Comparison of ENCODE assay signal across 10 cellular contexts in genomic region chr3:64686446-64686908, GRCh38. TPM values are rescaled to one million over a fixed set of nuclear protein-coding genes. Genes with fewer than 3 reads are reported as not detected.
DNase-seq lines count a peak whose midpoint lies in the region; ATAC-seq and TF ChIP-seq lines count a peak whose summit lies in the region.
"Had no signal": no experiment of that assay in that cellular context is flagged by ENCODE, and none has a peak within 500 bp of the region (broad histone marks: within the 10 kb centered on the region; RNA-seq: fewer than 3 reads in every experiment).

No MANE protein-coding gene starts in this region.

- peaks cover 8 to 27% (median 11%) of the 10 kb centered on the region in 6 donors for H3K9me3 Mint-ChIP-seq in immature natural killer cell
- H3K9me3 Mint-ChIP-seq: T-helper 1 cell treated with Interleukin-12 subunit alpha and Interleukin-12 subunit beta and Interleukin-4 antibody, amounts not matched to agents 30 μg/mL and 1 μg/mL, for 36 hours had no signal

- H3K4me1 Mint-ChIP-seq in immature natural killer cell = no peaks in the 10 kb centered on the region

- DNase-seq in DMS 273 (lab: John Stamatoyannopoulos, UW; ENCODE audit: unreplicated experiment) (peak; percentile 59), DMS 273 treated with DMSO at 0.1 percent for 48 hours (lab: John Stamatoyannopoulos, UW) (no peak), hepatocyte (ENCODE audit: low spot score) (peak; percentile 72), omental fat pad (ENCODE audit: low spot score) (no peak), immature natural killer cell (no peak)

- H3K79me2 ChIP-seq in hepatocyte = peaks cover 42% of the 10 kb centered on the region

- peak overlapping the region; percentile 44 for H3K4me3 ChIP-seq in WI38 (ENCODE audit: low read depth, low read length)
- peak overlapping the region; percentile 68 for H3K4me3 ChIP-seq in hepatocyte
- H3K4me3 ChIP-seq in skin epidermis = peak overlapping the region; percentile 35 to 61 (median 50)

- no peak overlapping the region for H3K27ac Mint-ChIP-seq in immature natural killer cell
- H3K27ac Mint-ChIP-seq: T-helper 1 cell treated with Interleukin-12 subunit alpha and Interleukin-12 subunit beta and Interleukin-4 antibody, amounts not matched to agents 30 μg/mL and 1 μg/mL, for 36 hours had no signal

- H3K27me3 Mint-ChIP-seq in immature natural killer cell (ENCODE audit: low read depth in 3 of 3) = peaks cover 9 to 10% (median 9%) of the 10 kb centered on the region in 3 donors

- no peak for TF ChIP-seq CTCF in WI38 (IDR thresholded peaks at IDR 0.05; ENCODE audit: low read depth, low read length)
- TF ChIP-seq CTCF in hepatocyte (IDR thresholded peaks at IDR 0.05; ENCODE audit: poor library complexity) = peak; percentile 3
- no peak for TF ChIP-seq CTCF in omental fat pad (IDR thresholded peaks at IDR 0.05)

- no peaks in the 10 kb centered on the region for H3K27me3 ChIP-seq in hepatocyte

- H3K9me3 ChIP-seq in hepatocyte (ENCODE audit: low read depth) = no peaks in the 10 kb centered on the region

- H3K36me3 Mint-ChIP-seq in immature natural killer cell = peaks cover 0 to 4% (median 0%) of the 10 kb centered on the region in 3 donors

- H3K4me2 ChIP-seq in hepatocyte = peak overlapping the region; percentile 85

- no peaks in the 10 kb centered on the region for H3K9me2 ChIP-seq in hepatocyte (replicated peaks; ENCODE audit: insufficient read depth)

- H3K27ac ChIP-seq in hepatocyte = peak overlapping the region; percentile 94
- peak overlapping the region in 20 of 21 experiments; percentile 10 to 91 (median 82) for H3K27ac ChIP-seq in skin epidermis
- H3K27ac ChIP-seq: 22Rv1 had no signal

- peak overlapping the region; percentile 11 for H2AFZ ChIP-seq in hepatocyte

- WGBS in hepatocyte (ENCODE audit: low lambda C conversion rate, missing lambda C conversion rate) = 2% methylated on average over 31 of the region's 31 CpGs

- H3K4me3 Mint-ChIP-seq in immature natural killer cell = no peak overlapping the region
- H3K4me3 Mint-ChIP-seq: T-helper 1 cell treated with Interleukin-12 subunit alpha and Interleukin-12 subunit beta and Interleukin-4 antibody, amounts not matched to agents 30 μg/mL and 1 μg/mL, for 36 hours had no signal

- no peak for ATAC-seq in omental fat pad (ENCODE audit: low FRiP score)
- no peak for ATAC-seq in GM19023 (IDR thresholded peaks at IDR 0.05; ENCODE audit: unreplicated experiment)

- H3K36me3 ChIP-seq in hepatocyte (replicated peaks; ENCODE audit: insufficient read depth, low read depth) = no peaks in the 10 kb centered on the region

- H4K20me1 ChIP-seq in hepatocyte (ENCODE audit: insufficient read depth, poor library complexity, severe bottlenecking) = peaks cover 6% of the 10 kb centered on the region

- no peaks in the 10 kb centered on the region for H3K4me1 ChIP-seq in hepatocyte (ENCODE audit: insufficient read depth)

RNA-seq across cellular contexts. Expression of gene ADAMTS9, which starts 1.3 kb away (rescaled TPM):
- total RNA-seq in hepatocyte (116 and 145 TPM in 2 replicates), omental fat pad (1,000 to 10,000 TPM in 1 of 4 donors, 100 to 1,000 TPM in 3; 136 to 1,116 (median 230) TPM)
- polyA plus RNA-seq in hepatocyte (56.9 and 64.3 TPM in 2 replicates), immature natural killer cell (not detected)

Comparison
In these comparisons a context has a peak if more than half of its experiments do, and no peak if none do; other contexts are left out.
1. DNase-seq: peak in DMS 273 (single experiment) and hepatocyte (single experiment); none in DMS 273 treated with DMSO at 0.1 percent for 48 hours (single experiment), omental fat pad (single experiment) and immature natural killer cell (0 of 3).
2. Peak in every context shown above with its lines, with median percentiles within 50 percentile points of each other: H3K4me3 ChIP-seq.